ENCODE assay signal across 25 cellular contexts in the genomic region with DNA sequence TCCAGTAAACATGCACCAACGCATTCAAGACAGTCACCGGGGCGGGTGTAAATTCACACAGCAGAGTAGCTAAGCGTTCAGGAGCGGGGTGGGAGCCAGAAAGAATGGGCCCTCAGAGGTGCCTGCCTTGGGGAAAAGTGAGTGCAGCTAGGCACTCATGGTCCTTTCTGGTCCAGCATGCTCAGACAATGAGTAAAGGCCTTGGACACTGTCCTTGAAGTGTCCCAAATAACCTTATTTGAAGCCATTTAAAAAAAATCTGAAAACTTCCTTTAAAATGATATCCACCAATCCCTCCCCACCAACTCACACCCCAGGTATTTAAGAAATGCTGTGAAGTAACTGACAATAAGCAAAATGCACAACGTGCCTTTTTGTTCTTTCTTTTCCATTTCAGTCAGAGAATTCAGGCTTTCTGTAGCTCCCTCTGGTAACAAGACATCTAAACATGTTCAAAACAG.
DNase-seq lines count a peak whose midpoint lies in the region; ATAC-seq and TF ChIP-seq lines count a peak whose summit lies in the region.
"Had no signal": no experiment of that assay in that cellular context is flagged by ENCODE, and none has a peak within 500 bp of the region (broad histone marks: within the 10 kb centered on the region; RNA-seq: fewer than 3 reads in every experiment).

No MANE protein-coding gene starts in this region.

- H3K4me3 ChIP-seq in MG63 (no peak overlapping the region), hepatocyte (no peak overlapping the region), skeletal muscle satellite cell (ENCODE audit: low read length) (no peak overlapping the region)
- H3K4me3 ChIP-seq: esophagus muscularis mucosa, lung, Peyer's patch, transverse colon had no signal

- POLR2A ChIA-PET in CD4-positive, alpha-beta T cell (lab: Charles Lee), result no interaction called here

- H4K20me1 ChIP-seq in hepatocyte (ENCODE audit: insufficient read depth, poor library complexity, severe bottlenecking), result no peaks in the 10 kb centered on the region

- H3K4me2 ChIP-seq in hepatocyte (peak overlapping the region; percentile 27), skeletal muscle satellite cell (ENCODE audit: low read length) (peak overlapping the region; percentile 47)

- no peaks in the 10 kb centered on the region for H3K4me1 Mint-ChIP-seq in CD4-positive, alpha-beta T cell (ENCODE audit: low read depth)
- H3K4me1 Mint-ChIP-seq: activated CD4-positive, alpha-beta T cell treated with anti-CD3 and anti-CD28 coated beads for 36 hours; activated naive CD4-positive, alpha-beta T cell treated with anti-CD3 and anti-CD28 coated beads, Interleukin-2, amount 50 U/mL, for 24 hours; CD4-positive, alpha-beta memory T cell; stimulated activated naive CD8-positive, alpha-beta T cell treated with anti-CD3 and anti-CD28 coated beads, Interleukin-15, amount 100 ng/mL, for 72 hours had no signal

- no peak overlapping the region for H3K9ac ChIP-seq in skeletal muscle satellite cell (ENCODE audit: low read depth, low read length)

- H3K36me3 Mint-ChIP-seq in CD4-positive, alpha-beta T cell (ENCODE audit: low read depth), result no peaks in the 10 kb centered on the region
- H3K36me3 Mint-ChIP-seq: activated naive CD4-positive, alpha-beta T cell treated with anti-CD3 and anti-CD28 coated beads, Interleukin-2, amount 50 U/mL, for 24 hours; CD4-positive, alpha-beta memory T cell had no signal

- CTCF ChIA-PET in CD4-positive, alpha-beta T cell (lab: Charles Lee), result interaction anchor here (0.5 kb wide), 1 partner anchor 51 kb away, joined by 5 read pairs; no protein-coding TSS in a partner anchor

- H3K27ac Mint-ChIP-seq in CD4-positive, alpha-beta T cell, result no peak overlapping the region
- H3K27ac Mint-ChIP-seq: activated CD4-positive, alpha-beta T cell treated with anti-CD3 and anti-CD28 coated beads for 36 hours; activated naive CD4-positive, alpha-beta T cell treated with anti-CD3 and anti-CD28 coated beads, Interleukin-2, amount 50 U/mL, for 24 hours; activated T-helper 1 cell treated with anti-CD3 and anti-CD28 coated beads, Interleukin-12 subunit alpha, Interleukin-12 subunit beta, Interleukin-2, Interleukin-4 antibody, amounts not matched to agents 30 ng/mL and 10 ng/mL and 1 ng/mL, durations not matched to agents 14 hours and 24 hours and 36 hours; CD4-positive, alpha-beta memory T cell; HFFc6; stimulated activated naive CD8-positive, alpha-beta T cell treated with anti-CD3 and anti-CD28 coated beads, Interleukin-15, amount 100 ng/mL, for 72 hours had no signal

- H3K27me3 Mint-ChIP-seq in CD4-positive, alpha-beta T cell, result no peaks in the 10 kb centered on the region
- H3K27me3 Mint-ChIP-seq: activated naive CD4-positive, alpha-beta T cell treated with anti-CD3 and anti-CD28 coated beads, Interleukin-2, amount 50 U/mL, for 24 hours; CD4-positive, alpha-beta memory T cell; stimulated activated naive CD8-positive, alpha-beta T cell treated with anti-CD3 and anti-CD28 coated beads, Interleukin-15, amount 100 ng/mL, for 72 hours had no signal

- DNase-seq in AG20443 (ENCODE audit: low spot score), result peak; percentile 60
- DNase-seq in MG63, result peak; percentile 41
- DNase-seq in hepatocyte (ENCODE audit: low spot score), result no peak
- no peak for DNase-seq in NCI-H1105 (lab: John Stamatoyannopoulos, UW)
- no peak for DNase-seq in CD4-positive, alpha-beta T cell
- DNase-seq in SKM-1 (lab: John Stamatoyannopoulos, UW; ENCODE audit: unreplicated experiment), result no peak
- DNase-seq: activated CD4-positive, alpha-beta T cell treated with anti-CD3 and anti-CD28 coated beads for 36 hours; CD4-positive, alpha-beta memory T cell; effector memory CD4-positive, alpha-beta T cell; GF-D8; HFFc6; Kasumi-1; NCI-H1092; NCI-H524; Peyer's patch; retina; stimulated activated CD4-positive, alpha-beta T cell treated with anti-CD3 and anti-CD28 coated beads, Interleukin-12 subunit alpha, Interleukin-12 subunit beta, amount 100 ng/mL, for 4 hours; stimulated activated naive CD8-positive, alpha-beta T cell treated with anti-CD3 and anti-CD28 coated beads, Interleukin-15, amount 100 ng/mL, for 72 hours; transverse colon had no signal

- H3K9me3 Mint-ChIP-seq in CD4-positive, alpha-beta T cell, result no peaks in the 10 kb centered on the region
- H3K9me3 Mint-ChIP-seq: activated naive CD4-positive, alpha-beta T cell treated with anti-CD3 and anti-CD28 coated beads, Interleukin-2, amount 50 U/mL, for 24 hours; activated T-helper 1 cell treated with anti-CD3 and anti-CD28 coated beads, Interleukin-12 subunit alpha, Interleukin-12 subunit beta, Interleukin-2, Interleukin-4 antibody, amounts not matched to agents 30 ng/mL and 10 ng/mL and 1 ng/mL, durations not matched to agents 14 hours and 24 hours and 36 hours; HFFc6; stimulated activated naive CD8-positive, alpha-beta T cell treated with anti-CD3 and anti-CD28 coated beads, Interleukin-15, amount 100 ng/mL, for 72 hours had no signal

- intact Hi-C loops in CD4-positive, alpha-beta T cell (cut with DNase I, micrococcal nuclease), result no loop called here

- H3K9me2 ChIP-seq in hepatocyte (replicated peaks; ENCODE audit: insufficient read depth), result no peaks in the 10 kb centered on the region

- no peaks in the 10 kb centered on the region for H3K27me3 ChIP-seq in MG63
- no peaks in the 10 kb centered on the region for H3K27me3 ChIP-seq in hepatocyte
- H3K27me3 ChIP-seq in skeletal muscle satellite cell (ENCODE audit: control insufficient read depth, insufficient read depth, low read length), result no peaks in the 10 kb centered on the region
- peaks cover 6% of the 10 kb centered on the region for H3K27me3 ChIP-seq in CD4-positive, alpha-beta T cell (ENCODE audit: control insufficient read depth, insufficient read depth, low read length)
- H3K27me3 ChIP-seq: esophagus muscularis mucosa, Peyer's patch, transverse colon had no signal

- 73% methylated on average over 6 of the region's 6 CpGs for WGBS in hepatocyte (ENCODE audit: low lambda C conversion rate, missing lambda C conversion rate)

- H3K36me3 ChIP-seq in MG63 (no peaks in the 10 kb centered on the region), hepatocyte (replicated peaks; ENCODE audit: insufficient read depth, low read depth) (no peaks in the 10 kb centered on the region), skeletal muscle satellite cell (ENCODE audit: insufficient read depth, low read length) (no peaks in the 10 kb centered on the region)
- H3K36me3 ChIP-seq: esophagus muscularis mucosa, Peyer's patch, transverse colon had no signal

- TF ChIP-seq CTCF in hepatocyte (IDR thresholded peaks at IDR 0.05; ENCODE audit: poor library complexity), result no peak
- TF ChIP-seq CTCF in CD4-positive, alpha-beta T cell (IDR thresholded peaks at IDR 0.05), result no peak

- no peaks in the 10 kb centered on the region for H3K79me2 ChIP-seq in hepatocyte

- peak overlapping the region; percentile 9 for H2AFZ ChIP-seq in hepatocyte

- H3K9me3 ChIP-seq in MG63 (no peaks in the 10 kb centered on the region), hepatocyte (ENCODE audit: low read depth) (no peaks in the 10 kb centered on the region), skeletal muscle satellite cell (replicated peaks; ENCODE audit: low read length) (no peaks in the 10 kb centered on the region)
- H3K9me3 ChIP-seq in CD4-positive, alpha-beta T cell (ENCODE audit: control insufficient read depth, low read length), result no peaks in the 10 kb centered on the region
- H3K9me3 ChIP-seq: esophagus muscularis mucosa, Peyer's patch, transverse colon had no signal

- H3K4me3 Mint-ChIP-seq in CD4-positive, alpha-beta T cell, result no peak overlapping the region
- H3K4me3 Mint-ChIP-seq: activated CD4-positive, alpha-beta T cell treated with anti-CD3 and anti-CD28 coated beads for 36 hours; activated naive CD4-positive, alpha-beta T cell treated with anti-CD3 and anti-CD28 coated beads, Interleukin-2, amount 50 U/mL, for 24 hours; activated T-helper 1 cell treated with anti-CD3 and anti-CD28 coated beads, Interleukin-12 subunit alpha, Interleukin-12 subunit beta, Interleukin-2, Interleukin-4 antibody, amounts not matched to agents 30 ng/mL and 10 ng/mL and 1 ng/mL, durations not matched to agents 14 hours and 24 hours and 36 hours; CD4-positive, alpha-beta memory T cell; HFFc6; stimulated activated naive CD8-positive, alpha-beta T cell treated with anti-CD3 and anti-CD28 coated beads, Interleukin-15, amount 100 ng/mL, for 72 hours had no signal

- ATAC-seq in CD4-positive, alpha-beta T cell (ENCODE audit: poor library complexity), result no peak
- no peak for ATAC-seq in GM21367 (IDR thresholded peaks at IDR 0.05; ENCODE audit: unreplicated experiment)
- ATAC-seq: activated CD4-positive, alpha-beta T cell treated with anti-CD3 and anti-CD28 coated beads for 36 hours; stimulated activated naive CD8-positive, alpha-beta T cell treated with anti-CD3 and anti-CD28 coated beads, Interleukin-15, amount 100 ng/mL, for 72 hours had no signal

- H3K27ac ChIP-seq in hepatocyte, result peak overlapping the region; percentile 4
- H3K27ac ChIP-seq in CD4-positive, alpha-beta T cell (ENCODE audit: low read depth, low read length), result no peak overlapping the region
- H3K27ac ChIP-seq: esophagus muscularis mucosa, Peyer's patch, transverse colon had no signal

- H3K4me1 ChIP-seq in hepatocyte (ENCODE audit: insufficient read depth) (peaks cover 12% of the 10 kb centered on the region), skeletal muscle satellite cell (ENCODE audit: control insufficient read depth, insufficient read depth, low read length) (peaks cover 14% of the 10 kb centered on the region)
- H3K4me1 ChIP-seq: esophagus muscularis mucosa, Peyer's patch, transverse colon had no signal

Comparison
In these comparisons a context has a peak if more than half of its experiments do, and no peak if none do; other contexts are left out.
1. DNase-seq: peak in AG20443 (single experiment) and MG63 (single experiment); none in hepatocyte (single experiment), NCI-H1105 (single experiment), CD4-positive, alpha-beta T cell (0 of 10) and SKM-1 (single experiment).